15 cellular contexts compared by ENCODE assay signal in genomic region chr14:25090716-25091454, GRCh38. TPM values are rescaled to one million over a fixed set of nuclear protein-coding genes. Genes with fewer than 3 reads are reported as not detected.
A peak's percentile ranks its signal among the peaks of the same experiment; 100 is the strongest.
DNase-seq lines count a peak whose midpoint lies in the region; ATAC-seq, FAIRE-seq and TF ChIP-seq lines count a peak whose summit lies in the region.
"Had no signal": no experiment of that assay in that cellular context is flagged by ENCODE, and none has a peak within 500 bp of the region (broad histone marks: within the 10 kb centered on the region; RNA-seq: fewer than 3 reads in every experiment).

No MANE protein-coding gene starts in this region.

- peak overlapping the region; percentile 28; the same call in 1 of the 2 replicates for H3K4me2 ChIP-seq in PC-9

- peaks cover 45% of the 10 kb centered on the region for H3K4me1 Mint-ChIP-seq in Calu3 (ENCODE audit: low read depth, unreplicated experiment)
- H3K4me1 Mint-ChIP-seq: activated CD4-positive, alpha-beta T cell treated with anti-CD3 and anti-CD28 coated beads, Interleukin-2, amount 10 ng/mL, durations not matched to agents 24 days and 14 days; CD4-positive, CD25-positive, alpha-beta regulatory T cell had no signal

- H3K4me1 ChIP-seq in PC-9 (replicated peaks; ENCODE audit: insufficient read depth) (peaks cover 4% of the 10 kb centered on the region; the same call in 1 of the 2 replicates), pancreas (peaks cover 0 to 13% (median 6%) of the 10 kb centered on the region in 3 donors)

- intact Hi-C loops in Calu3 (cut with micrococcal nuclease; ENCODE audit: unreplicated experiment), result no loop called here
- intact Hi-C loops in PC-9 (cut with micrococcal nuclease; ENCODE audit: unreplicated experiment), result loop anchor here (2.0 to 5.0 kb wide), 2 partner anchors 20 to 39 kb away; partner anchors contain the start of gene STXBP6
- intact Hi-C loops in pancreas (cut with DNase I), result no loop called here
- intact Hi-C loops in cardiac septum (cut with DNase I), result no loop called here

- H3K27me3 Mint-ChIP-seq in Calu3 (ENCODE audit: unreplicated experiment), result no peaks in the 10 kb centered on the region
- H3K27me3 Mint-ChIP-seq: activated CD4-positive, alpha-beta T cell treated with anti-CD3 and anti-CD28 coated beads, Interleukin-2, amount 10 ng/mL, durations not matched to agents 24 days and 14 days had no signal

- no peaks in the 10 kb centered on the region for H3K36me3 Mint-ChIP-seq in Calu3 (ENCODE audit: insufficient read depth, unreplicated experiment)
- H3K36me3 Mint-ChIP-seq: brain; CD4-positive, CD25-positive, alpha-beta regulatory T cell had no signal

- POLR2A ChIA-PET in PC-9 (lab: Charles Lee; ENCODE audit: unreplicated experiment), result no interaction called here

- H3K27me3 ChIP-seq in PC-9 (ENCODE audit: insufficient read depth, low read depth) (no peaks in the 10 kb centered on the region), pancreas (no peaks in the 10 kb centered on the region)

- BruUV-seq in Calu3 (replicated peaks; lab: Mats Ljungman, UMichigan), result no TSS peak
- no TSS peak for BruUV-seq in PC-9 (replicated peaks; lab: Mats Ljungman, UMichigan)

- peak overlapping the region; percentile 50 for H3K4me3 Mint-ChIP-seq in Calu3 (ENCODE audit: low read depth, unreplicated experiment)
- H3K4me3 Mint-ChIP-seq: activated CD4-positive, alpha-beta T cell treated with anti-CD3 and anti-CD28 coated beads, Interleukin-2, amount 10 ng/mL, durations not matched to agents 24 days and 14 days; brain; CD4-positive, CD25-positive, alpha-beta regulatory T cell had no signal

- no peak overlapping the region for H2AFZ ChIP-seq in PC-9

- no peaks in the 10 kb centered on the region for H3K9me2 ChIP-seq in PC-9 (ENCODE audit: insufficient read depth)

- no peaks in the 10 kb centered on the region for H3K9me3 ChIP-seq in PC-9 (ENCODE audit: insufficient read depth, low read depth)
- H3K9me3 ChIP-seq in pancreas, result no peaks in the 10 kb centered on the region

- peak; percentile 94 to 98 (median 97) for ATAC-seq in pancreas

- no peaks in the 10 kb centered on the region for H3K9me3 Mint-ChIP-seq in Calu3 (ENCODE audit: low read depth, unreplicated experiment)
- H3K9me3 Mint-ChIP-seq: activated CD4-positive, alpha-beta T cell treated with anti-CD3 and anti-CD28 coated beads, Interleukin-2, amount 10 ng/mL, durations not matched to agents 24 days and 14 days; brain had no signal

- TF ChIP-seq CTCF in Calu3 (IDR thresholded peaks at IDR 0.05; ENCODE audit: unreplicated experiment), result no peak
- no peak for TF ChIP-seq CTCF in PC-9 (conservative IDR thresholded peaks at IDR 0.05)
- TF ChIP-seq CTCF in fibroblast of the aortic adventitia (IDR thresholded peaks at IDR 0.05; ENCODE audit: insufficient read depth, low read length), result no peak
- TF ChIP-seq CTCF in pancreas (IDR thresholded peaks at IDR 0.05), result no peak
- no peak for TF ChIP-seq CTCF in GM20000 (IDR thresholded peaks at IDR 0.05; ENCODE audit: extremely low read depth, missing control alignments)

- FAIRE-seq in pancreas (lab: Jason Lieb, UNC), result no peak

- 32 to 46% methylated on average over 3 of the region's 3 CpGs for WGBS in pancreas, 2 donors

- H3K4me3 ChIP-seq in PC-9 (no peak overlapping the region), fibroblast of the aortic adventitia (ENCODE audit: low read depth, low read length) (no peak overlapping the region), pancreas (no peak overlapping the region)

- H4K20me1 ChIP-seq in PC-9 (ENCODE audit: insufficient read depth), result no peaks in the 10 kb centered on the region

- H3K27ac Mint-ChIP-seq in Calu3 (ENCODE audit: unreplicated experiment), result peak overlapping the region; percentile 84
- H3K27ac Mint-ChIP-seq: activated CD4-positive, alpha-beta T cell treated with anti-CD3 and anti-CD28 coated beads, Interleukin-2, amount 10 ng/mL, durations not matched to agents 24 days and 14 days; CD4-positive, CD25-positive, alpha-beta regulatory T cell had no signal

- no peaks in the 10 kb centered on the region for H3F3A ChIP-seq in PC-9 (ENCODE audit: insufficient read depth, low read depth)

- CTCF ChIA-PET in Calu3 (lab: Charles Lee), result interaction anchor here (0.6 to 1.0 kb wide), 2 partner anchors 71 to 285 kb away, joined by 3 to 4 read pairs; no protein-coding TSS in a partner anchor
- CTCF ChIA-PET in PC-9 (lab: Charles Lee), result interaction anchor here (0.6 kb wide), 1 partner anchor 273 kb away, joined by 7 read pairs; no protein-coding TSS in a partner anchor

- DNase-seq in Calu3 (peak; percentile 60), PC-9 (peak; percentile 71 to 86), fibroblast of the aortic adventitia (ENCODE audit: low read depth) (peak; percentile 52), pancreas (peak in 4 of 6 donors; percentile 42 to 61 (median 56)), GM20000 (ENCODE audit: low spot score) (no peak), NCI-H2029 treated with DMSO at 0.1 percent for 48 hours (lab: John Stamatoyannopoulos, UW) (no peak), cardiac septum (ENCODE audit: low spot score) (no peak), NCI-H1930 (lab: John Stamatoyannopoulos, UW) (no peak)
- DNase-seq: activated CD4-positive, alpha-beta T cell treated with anti-CD3 and anti-CD28 coated beads, Interleukin-2, amount 10 ng/mL, durations not matched to agents 24 days and 14 days; CD4-positive, CD25-positive, alpha-beta regulatory T cell; GOT3; hippocampal formation; NCI-H2029; Right ventricle myocardium superior had no signal

- H3K36me3 ChIP-seq in PC-9 (ENCODE audit: low read depth) (no peaks in the 10 kb centered on the region), pancreas (no peaks in the 10 kb centered on the region)

- H3K27ac ChIP-seq in PC-9, result peak overlapping the region; percentile 44
- H3K27ac ChIP-seq in pancreas, result peak overlapping the region in 2 of 4 donors; percentile 61 to 69

- H3K79me2 ChIP-seq in PC-9 (ENCODE audit: low read depth), result no peaks in the 10 kb centered on the region

RNA-seq across cellular contexts. Expression of gene STXBP6, which starts 40.9 kb away (rescaled TPM):
- total RNA-seq in Calu3 (2022), result 6.4 and 7.9 TPM in 2 replicates
- total RNA-seq in PC-9 (2021), result 10.0 and 12.3 TPM in 2 replicates
- 0.27 and 2.7 TPM in 2 replicates for total RNA-seq in fibroblast of the aortic adventitia (ENCODE audit: low replicate concordance)
- 10 to 100 TPM; 20.7 to 28.5 (median 25.0) TPM for total RNA-seq in pancreas
- polyA plus RNA-seq in pancreas, result 10 to 100 TPM in 1 of 2 donors, 1 to 10 TPM in 1; 9.9 to 14.1 TPM
- total RNA-seq in cardiac septum, result 13.9 TPM
- total RNA-seq: activated CD4-positive, alpha-beta T cell treated with anti-CD3 and anti-CD28 coated beads, Interleukin-2, amount 10 ng/mL, durations not matched to agents 24 days and 14 days; CD4-positive, CD25-positive, alpha-beta regulatory T cell had no signal
- polyA plus RNA-seq: CD4-positive, CD25-positive, alpha-beta regulatory T cell had no signal

Comparison
In these comparisons a context has a peak if more than half of its experiments do, and no peak if none do; other contexts are left out.
1. DNase-seq: peak in Calu3 (single experiment), PC-9 (2 of 2), fibroblast of the aortic adventitia (single experiment) and pancreas (4 of 6); none in GM20000 (single experiment), NCI-H2029 treated with DMSO at 0.1 percent for 48 hours (single experiment), cardiac septum (single experiment) and NCI-H1930 (0 of 2).